In genomic region chr17:44448412-44448811, GRCh38 we compare ENCODE assay signal across 27 cellular contexts.
"Had no signal": no experiment of that assay in that cellular context is flagged by ENCODE, and none has a peak within 500 bp of the region (broad histone marks: within the 10 kb centered on the region; RNA-seq: fewer than 3 reads in every experiment).

No MANE protein-coding gene starts in this region.

- H3K27me3 Mint-ChIP-seq: activated CD4-positive, alpha-beta memory T cell treated with anti-CD3 and anti-CD28 coated beads for 36 hours; activated CD4-positive, alpha-beta T cell treated with anti-CD3 and anti-CD28 coated beads, Interleukin-2, amount 10 ng/mL, durations not matched to agents 7 days and 5 days; activated naive CD8-positive, alpha-beta T cell; T-helper 17 cell had no signal

- H3K27me3 ChIP-seq: MG63, Peyer's patch, SJCRH30 had no signal

- H3K36me3 ChIP-seq: Peyer's patch, SJCRH30 had no signal

- H3K27ac Mint-ChIP-seq: activated CD4-positive, alpha-beta memory T cell treated with anti-CD3 and anti-CD28 coated beads for 36 hours; activated CD4-positive, alpha-beta T cell treated with anti-CD3 and anti-CD28 coated beads, Interleukin-2, amount 10 ng/mL, durations not matched to agents 7 days and 5 days; activated naive CD4-positive, alpha-beta T cell treated with anti-CD3 and anti-CD28 coated beads for 36 hours; activated naive CD8-positive, alpha-beta T cell; brain; T-helper 17 cell had no signal

- H3K9me3 Mint-ChIP-seq: activated CD4-positive, alpha-beta memory T cell treated with anti-CD3 and anti-CD28 coated beads for 36 hours; activated CD4-positive, alpha-beta T cell treated with anti-CD3 and anti-CD28 coated beads, Interleukin-2, amount 10 ng/mL, durations not matched to agents 7 days and 5 days; activated naive CD4-positive, alpha-beta T cell treated with anti-CD3 and anti-CD28 coated beads for 36 hours; activated T-cell treated with anti-CD3 and anti-CD28 coated beads, Interleukin-2, amount 50 U/mL, for 4 hours; brain had no signal

- DNase-seq: activated CD4-positive, alpha-beta memory T cell treated with anti-CD3 and anti-CD28 coated beads for 36 hours; activated CD4-positive, alpha-beta T cell treated with anti-CD3 and anti-CD28 coated beads, Interleukin-2, amount 10 ng/mL, durations not matched to agents 7 days and 5 days; activated CD4-positive, CD25-positive, alpha-beta regulatory T cell; activated CD8-positive, alpha-beta memory T cell treated with anti-CD3 and anti-CD28 coated beads for 24 hours; activated effector memory CD4-positive, alpha-beta T cell treated with anti-CD3 and anti-CD28 coated beads, Interleukin-2, amount 50 U/mL, for 16 hours; activated naive CD4-positive, alpha-beta T cell treated with anti-CD3 and anti-CD28 coated beads for 36 hours; activated T-cell treated with anti-CD3 and anti-CD28 coated beads, Interleukin-2, amount 50 U/mL, for 4 hours; amygdala; MG63; NCI-H1092 treated with DMSO at 0.1 percent for 48 hours; NCI-H1417 treated with DMSO at 0.1 percent for 48 hours; NCI-H1694 treated with DMSO at 0.1 percent for 48 hours; NCI-H2029 treated with DMSO at 0.1 percent for 48 hours; NCI-H510A treated with DMSO at 0.1 percent for 48 hours; NCI-H69; NK-92 treated with Interleukin-12 subunit alpha and Interleukin-12 subunit beta, amount 100 ng/mL, for 24 hours; Peyer's patch; Right ventricle myocardium superior; SJCRH30; SK-N-SH; T-helper 17 cell; T-helper 9 cell had no signal

- H3K27ac ChIP-seq: KMS-11, Peyer's patch, RWPE1, SJCRH30, VCaP had no signal

- H3K4me3 Mint-ChIP-seq: activated CD4-positive, alpha-beta memory T cell treated with anti-CD3 and anti-CD28 coated beads for 36 hours; activated CD4-positive, alpha-beta T cell treated with anti-CD3 and anti-CD28 coated beads, Interleukin-2, amount 10 ng/mL, durations not matched to agents 7 days and 5 days; activated naive CD4-positive, alpha-beta T cell treated with anti-CD3 and anti-CD28 coated beads for 36 hours; activated naive CD8-positive, alpha-beta T cell; activated T-cell treated with anti-CD3 and anti-CD28 coated beads, Interleukin-2, amount 50 U/mL, for 4 hours; brain; T-helper 17 cell had no signal

- H3K4me1 ChIP-seq: Peyer's patch had no signal

- H3K9me3 ChIP-seq: MG63, Peyer's patch, SJCRH30, SK-N-SH had no signal

- H3K4me3 ChIP-seq: MG63, Peyer's patch, SJCRH30 had no signal

- H3K36me3 Mint-ChIP-seq: activated CD4-positive, alpha-beta memory T cell treated with anti-CD3 and anti-CD28 coated beads for 36 hours; activated naive CD8-positive, alpha-beta T cell had no signal

- ATAC-seq: activated T-cell treated with anti-CD3 and anti-CD28 coated beads, Interleukin-2, amount 50 U/mL, for 4 hours; T-helper 17 cell had no signal
